1 cellular context compared by ENCODE assay signal in the genomic region with DNA sequence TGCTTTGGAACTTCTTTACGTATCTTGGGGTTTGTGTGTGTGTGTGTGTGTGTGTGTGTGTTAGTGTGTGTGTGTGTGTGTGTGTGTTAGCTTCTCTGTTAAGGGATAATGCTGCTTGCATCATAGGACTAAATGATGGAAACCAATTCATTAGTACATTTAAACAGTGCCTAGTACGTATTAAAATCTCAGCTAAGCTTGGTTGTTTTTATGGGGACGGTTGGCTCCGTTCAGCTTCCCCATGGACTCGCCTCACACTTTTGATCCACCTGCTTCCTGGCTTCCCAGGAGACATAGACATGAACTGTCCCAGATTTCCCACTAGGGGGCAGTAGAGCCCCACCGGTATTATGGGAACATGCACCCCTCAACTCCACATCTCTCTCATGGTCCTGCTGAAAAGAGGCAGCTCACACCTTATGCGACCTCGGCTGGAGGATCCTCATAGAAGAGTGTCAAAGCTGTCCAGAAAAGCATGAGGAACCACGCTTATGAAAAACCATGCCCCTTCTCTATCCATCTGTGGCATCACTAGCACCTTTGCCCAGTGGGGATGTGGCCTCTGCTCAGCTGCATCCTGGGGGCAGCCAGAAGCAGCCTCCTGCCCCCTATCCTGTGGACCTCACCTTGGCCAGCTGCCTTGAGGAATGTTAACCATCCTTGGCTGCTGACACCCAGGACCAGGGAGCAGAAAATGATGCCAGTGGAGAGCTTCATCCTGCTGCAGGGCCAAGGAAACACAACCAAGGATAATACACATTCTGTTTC.
TF ChIP-seq lines count a peak whose summit lies in the region.

No MANE protein-coding gene starts in this region.

TF ChIP-seq in HEK293, 187 proteins besides CTCF, POLR2A, EP300 and RAD21 (continued from another document):
- TF ChIP-seq, protein P1, sequence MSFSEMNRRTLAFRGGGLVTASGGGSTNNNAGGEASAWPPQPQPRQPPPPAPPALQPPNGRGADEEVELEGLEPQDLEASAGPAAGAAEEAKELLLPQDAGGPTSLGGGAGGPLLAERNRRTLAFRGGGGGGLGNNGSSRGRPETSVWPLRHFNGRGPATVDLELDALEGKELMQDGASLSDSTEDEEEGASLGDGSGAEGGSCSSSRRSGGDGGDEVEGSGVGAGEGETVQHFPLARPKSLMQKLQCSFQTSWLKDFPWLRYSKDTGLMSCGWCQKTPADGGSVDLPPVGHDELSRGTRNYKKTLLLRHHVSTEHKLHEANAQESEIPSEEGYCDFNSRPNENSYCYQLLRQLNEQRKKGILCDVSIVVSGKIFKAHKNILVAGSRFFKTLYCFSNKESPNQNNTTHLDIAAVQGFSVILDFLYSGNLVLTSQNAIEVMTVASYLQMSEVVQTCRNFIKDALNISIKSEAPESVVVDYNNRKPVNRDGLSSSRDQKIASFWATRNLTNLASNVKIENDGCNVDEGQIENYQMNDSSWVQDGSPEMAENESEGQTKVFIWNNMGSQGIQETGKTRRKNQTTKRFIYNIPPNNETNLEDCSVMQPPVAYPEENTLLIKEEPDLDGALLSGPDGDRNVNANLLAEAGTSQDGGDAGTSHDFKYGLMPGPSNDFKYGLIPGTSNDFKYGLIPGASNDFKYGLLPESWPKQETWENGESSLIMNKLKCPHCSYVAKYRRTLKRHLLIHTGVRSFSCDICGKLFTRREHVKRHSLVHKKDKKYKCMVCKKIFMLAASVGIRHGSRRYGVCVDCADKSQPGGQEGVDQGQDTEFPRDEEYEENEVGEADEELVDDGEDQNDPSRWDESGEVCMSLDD (tag by site-specific recombination; IDR thresholded peaks at IDR 0.05) = peak; percentile 26; the same call in 1 of the 2 replicates
- 0 out of 2 replicates have a peak, but pooled peaks have one; percentile 26 for TF ChIP-seq ZXDB (tag by site-specific recombination; IDR thresholded peaks at IDR 0.05)
- TF ChIP-seq ZNF394 (tag by site-specific recombination; IDR thresholded peaks at IDR 0.05; ENCODE audit: borderline replicate concordance) = no peak
- TF ChIP-seq ZFP41 (tag by site-specific recombination; IDR thresholded peaks at IDR 0.05; ENCODE audit: borderline replicate concordance) = no peak
- peak; percentile 39; the same call in 1 of the 2 replicates for TF ChIP-seq ZNF501 (tag by site-specific recombination; IDR thresholded peaks at IDR 0.05)
- TF ChIP-seq, protein P2, sequence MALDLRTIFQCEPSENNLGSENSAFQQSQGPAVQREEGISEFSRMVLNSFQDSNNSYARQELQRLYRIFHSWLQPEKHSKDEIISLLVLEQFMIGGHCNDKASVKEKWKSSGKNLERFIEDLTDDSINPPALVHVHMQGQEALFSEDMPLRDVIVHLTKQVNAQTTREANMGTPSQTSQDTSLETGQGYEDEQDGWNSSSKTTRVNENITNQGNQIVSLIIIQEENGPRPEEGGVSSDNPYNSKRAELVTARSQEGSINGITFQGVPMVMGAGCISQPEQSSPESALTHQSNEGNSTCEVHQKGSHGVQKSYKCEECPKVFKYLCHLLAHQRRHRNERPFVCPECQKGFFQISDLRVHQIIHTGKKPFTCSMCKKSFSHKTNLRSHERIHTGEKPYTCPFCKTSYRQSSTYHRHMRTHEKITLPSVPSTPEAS (tag by site-specific recombination; IDR thresholded peaks at IDR 0.05) = peak; percentile 94
- no peak for TF ChIP-seq ZNF658 (tag by site-specific recombination; IDR thresholded peaks at IDR 0.05)
- TF ChIP-seq ZNF677 (tag by site-specific recombination; IDR thresholded peaks at IDR 0.05) = 0 out of 2 replicates have a peak, but pooled peaks have one; percentile 16
- no peak for TF ChIP-seq KLF7 (tag by site-specific recombination; IDR thresholded peaks at IDR 0.05; ENCODE audit: borderline replicate concordance)
- peak; percentile 91 for TF ChIP-seq ZNF654 (tag by site-specific recombination; IDR thresholded peaks at IDR 0.05; ENCODE audit: low read depth)
- no peak for TF ChIP-seq ZNF704 (tag by site-specific recombination; IDR thresholded peaks at IDR 0.05)
- TF ChIP-seq ZSCAN16 (tag by site-specific recombination; IDR thresholded peaks at IDR 0.05) = no peak
- TF ChIP-seq ZNF335 (tag by site-specific recombination; conservative IDR thresholded peaks at IDR 0.05) = 0 out of 2 replicates have a peak, but pooled peaks have one; percentile 18
- no peak for TF ChIP-seq BCL11A (tag by site-specific recombination; IDR thresholded peaks at IDR 0.05; ENCODE audit: low read depth)
- TF ChIP-seq PRDM10 (tag by site-specific recombination; IDR thresholded peaks at IDR 0.05) = peak; percentile 50
- TF ChIP-seq ZFP37 (tag by site-specific recombination; IDR thresholded peaks at IDR 0.05) = peak; percentile 63; the same call in 1 of the 2 replicates
- no peak for TF ChIP-seq MZF1 (tag by site-specific recombination; IDR thresholded peaks at IDR 0.05; ENCODE audit: borderline replicate concordance)
- no peak for TF ChIP-seq GLI4 (tag by site-specific recombination; IDR thresholded peaks at IDR 0.05)
